In genomic region chr19:55699221-55699620, GRCh38 we compare ENCODE assay signal across 26 cellular contexts. TPM values are rescaled to one million over a fixed set of nuclear protein-coding genes. Genes with fewer than 3 reads are reported as not detected.
DNase-seq lines count a peak whose midpoint lies in the region; ATAC-seq and TF ChIP-seq lines count a peak whose summit lies in the region.
"Had no signal": no experiment of that assay in that cellular context is flagged by ENCODE, and none has a peak within 500 bp of the region (broad histone marks: within the 10 kb centered on the region; RNA-seq: fewer than 3 reads in every experiment).

No MANE protein-coding gene starts in this region.

- no peak overlapping the region for H3K27ac ChIP-seq in sigmoid colon
- H3K27ac ChIP-seq in thyroid gland, result no peak overlapping the region
- no peak overlapping the region for H3K27ac ChIP-seq in left lung
- H3K27ac ChIP-seq: SK-N-MC had no signal

- no peaks in the 10 kb centered on the region for H3K27me3 Mint-ChIP-seq in chondrocyte (ENCODE audit: low read depth)
- H3K27me3 Mint-ChIP-seq in activated naive CD4-positive, alpha-beta T cell treated with anti-CD3 and anti-CD28 coated beads, Interleukin-2, amount 10 ng/mL, durations not matched to agents 7 days and 5 days, result no peaks in the 10 kb centered on the region

- H3K27me3 ChIP-seq in sigmoid colon (no peaks in the 10 kb centered on the region), thyroid gland (no peaks in the 10 kb centered on the region), left lung (no peaks in the 10 kb centered on the region)

- no peaks in the 10 kb centered on the region for H3K4me1 Mint-ChIP-seq in chondrocyte (ENCODE audit: low read depth)
- H3K4me1 Mint-ChIP-seq in activated naive CD4-positive, alpha-beta T cell treated with anti-CD3 and anti-CD28 coated beads, Interleukin-2, amount 10 ng/mL, durations not matched to agents 7 days and 5 days, result no peaks in the 10 kb centered on the region

- intact Hi-C loops in sigmoid colon (cut with DNase I) (no loop called here), thyroid gland (cut with DNase I) (no loop called here), left lung (cut with DNase I) (no loop called here)

- no peak for TF ChIP-seq CTCF in chondrocyte (IDR thresholded peaks at IDR 0.05)
- TF ChIP-seq CTCF in sigmoid colon (IDR thresholded peaks at IDR 0.05), result no peak
- no peak for TF ChIP-seq CTCF in thyroid gland (IDR thresholded peaks at IDR 0.05)
- no peak for TF ChIP-seq CTCF in left lung (IDR thresholded peaks at IDR 0.05)

- H3K27ac Mint-ChIP-seq in chondrocyte (ENCODE audit: unreplicated experiment), result no peak overlapping the region
- H3K27ac Mint-ChIP-seq in activated naive CD4-positive, alpha-beta T cell treated with anti-CD3 and anti-CD28 coated beads, Interleukin-2, amount 10 ng/mL, durations not matched to agents 7 days and 5 days, result no peak overlapping the region

- no peaks in the 10 kb centered on the region for H3K9me3 ChIP-seq in sigmoid colon
- H3K9me3 ChIP-seq in thyroid gland, result no peaks in the 10 kb centered on the region
- H3K9me3 ChIP-seq in left lung, result no peaks in the 10 kb centered on the region

- WGBS in sigmoid colon, 2 donors, result 89 to 90% methylated on average over 11 of the region's 11 CpGs
- 91 to 94% methylated on average over 11 of the region's 11 CpGs for WGBS in thyroid gland, 2 donors

- H3K9me3 Mint-ChIP-seq in chondrocyte (ENCODE audit: low read depth), result no peaks in the 10 kb centered on the region
- H3K9me3 Mint-ChIP-seq in activated naive CD4-positive, alpha-beta T cell treated with anti-CD3 and anti-CD28 coated beads, Interleukin-2, amount 10 ng/mL, durations not matched to agents 7 days and 5 days, result no peaks in the 10 kb centered on the region

- H3K36me3 Mint-ChIP-seq in chondrocyte (ENCODE audit: low read depth), result peaks cover 29% of the 10 kb centered on the region
- peaks cover 23% of the 10 kb centered on the region for H3K36me3 Mint-ChIP-seq in activated naive CD4-positive, alpha-beta T cell treated with anti-CD3 and anti-CD28 coated beads, Interleukin-2, amount 10 ng/mL, durations not matched to agents 7 days and 5 days

- DNase-seq in chondrocyte (ENCODE audit: low spot score) (peak; percentile 60), mesenteric fat pad (ENCODE audit: low spot score) (peak; percentile 55), sigmoid colon (peak; percentile 48), thyroid gland (no peak), left lung (no peak), DMS153 treated with DMSO at 0.1 percent for 48 hours (lab: John Stamatoyannopoulos, UW; ENCODE audit: unreplicated experiment) (no peak)
- DNase-seq in activated naive CD4-positive, alpha-beta T cell treated with anti-CD3 and anti-CD28 coated beads, Interleukin-2, amount 10 ng/mL, durations not matched to agents 7 days and 5 days, result no peak
- DNase-seq: C1 segment of cervical spinal cord, Calu3, DMS53, Karpas-422, NCI-H1092 treated with DMSO at 0.1 percent for 48 hours, NCI-H1436, NCI-H187, NCI-H2171 treated with DMSO at 0.1 percent for 48 hours, NCI-H524, NCI-H748 treated with DMSO at 0.1 percent for 48 hours, SIG-M5 had no signal

- ATAC-seq in left lung, result no peak
- ATAC-seq: HCT116, HepG2 had no signal

- no peak for TF ChIP-seq EP300 in sigmoid colon (IDR thresholded peaks at IDR 0.05)

- no peak overlapping the region for H3K4me3 Mint-ChIP-seq in chondrocyte (ENCODE audit: unreplicated experiment)
- H3K4me3 Mint-ChIP-seq in activated naive CD4-positive, alpha-beta T cell treated with anti-CD3 and anti-CD28 coated beads, Interleukin-2, amount 10 ng/mL, durations not matched to agents 7 days and 5 days, result no peak overlapping the region

- no peak overlapping the region for H3K4me3 ChIP-seq in sigmoid colon
- no peak overlapping the region for H3K4me3 ChIP-seq in thyroid gland (replicated peaks in 1 of 3)
- no peak overlapping the region for H3K4me3 ChIP-seq in left lung
- H3K4me3 ChIP-seq: SK-N-MC had no signal

- H3K4me1 ChIP-seq in sigmoid colon, result peaks cover 0 to 3% (median 0%) of the 10 kb centered on the region in 4 donors
- H3K4me1 ChIP-seq in thyroid gland, result no peaks in the 10 kb centered on the region
- H3K4me1 ChIP-seq in left lung, result no peaks in the 10 kb centered on the region

- CTCF ChIA-PET in activated naive CD4-positive, alpha-beta T cell treated with anti-CD3 and anti-CD28 coated beads, Interleukin-2, amount 10 ng/mL, durations not matched to agents 7 days and 5 days (lab: Charles Lee), result no interaction called here

- peaks cover 10 to 44% (median 21%) of the 10 kb centered on the region in 4 donors for H3K36me3 ChIP-seq in sigmoid colon
- peaks cover 38 to 40% of the 10 kb centered on the region in 2 donors for H3K36me3 ChIP-seq in thyroid gland
- H3K36me3 ChIP-seq in left lung, result peaks cover 0 to 72% of the 10 kb centered on the region in 2 donors

- TF ChIP-seq POLR2A in sigmoid colon (IDR thresholded peaks at IDR 0.05) (no peak), thyroid gland (IDR thresholded peaks at IDR 0.05) (no peak)

RNA-seq across cellular contexts. Expression of gene EPN1, which starts 24.2 kb away (rescaled TPM):
- total RNA-seq in chondrocyte (105 to 127 TPM (median 124 TPM) in 3 replicates), mesenteric fat pad (114 TPM), sigmoid colon (10 to 100 TPM; 22.8 to 54.3 (median 34.6) TPM), thyroid gland (100 to 1,000 TPM in 1 of 4 donors, 10 to 100 TPM in 3; 34.8 to 102 (median 72.2) TPM), left lung (100 to 1,000 TPM; 114 to 120 TPM)
- polyA plus RNA-seq in sigmoid colon, result 100 to 1,000 TPM; 137 to 162 (median 146) TPM

RNA-seq across cellular contexts. Expression of gene NLRP9, which starts 39.0 kb away (rescaled TPM):
- total RNA-seq in chondrocyte (not detected in 3 replicates), mesenteric fat pad (not detected), sigmoid colon (not detected), thyroid gland (not detected), left lung (not detected)
- polyA plus RNA-seq in sigmoid colon, result not detected
- total RNA-seq: A673, Calu3, Daoy, G401, H4, HepG2, HT1080 had no signal
- polyA plus RNA-seq: HepG2 had no signal

RNA-seq across cellular contexts. Expression of gene U2AF2, which starts 44.4 kb away (rescaled TPM):
- total RNA-seq in chondrocyte (119 to 137 TPM (median 129 TPM) in 3 replicates), mesenteric fat pad (126 TPM), sigmoid colon (10 to 100 TPM; 52.1 to 79.7 (median 65.4) TPM), thyroid gland (100 to 1,000 TPM in 1 of 4 donors, 10 to 100 TPM in 3; 68.4 to 115 (median 85.7) TPM), left lung (100 to 1,000 TPM; 123 to 145 TPM)
- polyA plus RNA-seq in sigmoid colon, result 100 to 1,000 TPM in 1 of 3 donors, 10 to 100 TPM in 2; 81.7 to 162 (median 86.9) TPM

RNA-seq across cellular contexts. Expression of gene CCDC106, which starts 51.2 kb away (rescaled TPM):
- total RNA-seq in chondrocyte (20.9 to 26.5 TPM (median 23.5 TPM) in 3 replicates), mesenteric fat pad (16.4 TPM), sigmoid colon (10 to 100 TPM; 16.6 to 22.9 (median 20.2) TPM), thyroid gland (10 to 100 TPM; 11.2 to 23.2 (median 20.7) TPM), left lung (10 to 100 TPM in 1 of 2 donors, 1 to 10 TPM in 1; 9.7 to 15.1 TPM)
- 10 to 100 TPM in 2 of 3 donors, 1 to 10 TPM in 1; 5.5 to 10.8 (median 10.0) TPM for polyA plus RNA-seq in sigmoid colon

RNA-seq across cellular contexts. Expression of gene ZNF581, which starts 55.8 kb away (rescaled TPM):
- total RNA-seq in chondrocyte (20.8 to 24.7 TPM (median 24.2 TPM) in 3 replicates), mesenteric fat pad (11.3 TPM), sigmoid colon (10 to 100 TPM; 18.2 to 43.2 (median 24.5) TPM), thyroid gland (10 to 100 TPM; 11.1 to 23.9 (median 15.8) TPM), left lung (10 to 100 TPM; 14.5 to 19.5 TPM)
- polyA plus RNA-seq in sigmoid colon, result 10 to 100 TPM; 17.1 to 24.4 (median 23.4) TPM

Comparison
In these comparisons a context has a peak if more than half of its experiments do, and no peak if none do; other contexts are left out.
1. DNase-seq: peak in chondrocyte (single experiment), mesenteric fat pad (single experiment) and sigmoid colon (single experiment); none in activated naive CD4-positive, alpha-beta T cell treated with anti-CD3 and anti-CD28 coated beads, Interleukin-2, amount 10 ng/mL, durations not matched to agents 7 days and 5 days (single experiment), thyroid gland (0 of 2), left lung (0 of 2) and DMS153 treated with DMSO at 0.1 percent for 48 hours (single experiment).